In genomic region chr18:79940814-79941472, GRCh38 we compare ENCODE assay signal across 1 cellular context.
TF ChIP-seq lines count a peak whose summit lies in the region.

No MANE protein-coding gene starts in this region.

TF ChIP-seq in WTC11, 78 proteins besides CTCF, POLR2A, EP300 and RAD21 (continued from another document):
- TF ChIP-seq, protein P1, sequence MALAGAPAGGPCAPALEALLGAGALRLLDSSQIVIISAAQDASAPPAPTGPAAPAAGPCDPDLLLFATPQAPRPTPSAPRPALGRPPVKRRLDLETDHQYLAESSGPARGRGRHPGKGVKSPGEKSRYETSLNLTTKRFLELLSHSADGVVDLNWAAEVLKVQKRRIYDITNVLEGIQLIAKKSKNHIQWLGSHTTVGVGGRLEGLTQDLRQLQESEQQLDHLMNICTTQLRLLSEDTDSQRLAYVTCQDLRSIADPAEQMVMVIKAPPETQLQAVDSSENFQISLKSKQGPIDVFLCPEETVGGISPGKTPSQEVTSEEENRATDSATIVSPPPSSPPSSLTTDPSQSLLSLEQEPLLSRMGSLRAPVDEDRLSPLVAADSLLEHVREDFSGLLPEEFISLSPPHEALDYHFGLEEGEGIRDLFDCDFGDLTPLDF (CRISPR knock-in tag; IDR thresholded peaks at IDR 0.05) = no peak
- TF ChIP-seq SMAD3 (CRISPR knock-in tag; IDR thresholded peaks at IDR 0.05; ENCODE audit: borderline replicate concordance) (no peak), MAX (CRISPR knock-in tag; IDR thresholded peaks at IDR 0.05) (no peak), JAZF1 (CRISPR knock-in tag; IDR thresholded peaks at IDR 0.05) (no peak), SOX15 (CRISPR knock-in tag; IDR thresholded peaks at IDR 0.05) (no peak), ZNF416 (CRISPR knock-in tag; IDR thresholded peaks at IDR 0.05) (no peak), ATF2 (CRISPR knock-in tag; IDR thresholded peaks at IDR 0.05; ENCODE audit: borderline replicate concordance, low read depth) (no peak)
- TF ChIP-seq, protein P2, sequence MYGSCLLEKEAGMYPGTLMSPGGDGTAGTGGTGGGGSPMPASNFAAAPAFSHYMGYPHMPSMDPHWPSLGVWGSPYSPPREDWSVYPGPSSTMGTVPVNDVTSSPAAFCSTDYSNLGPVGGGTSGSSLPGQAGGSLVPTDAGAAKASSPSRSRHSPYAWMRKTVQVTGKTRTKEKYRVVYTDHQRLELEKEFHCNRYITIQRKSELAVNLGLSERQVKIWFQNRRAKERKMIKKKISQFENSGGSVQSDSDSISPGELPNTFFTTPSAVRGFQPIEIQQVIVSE (CRISPR knock-in tag; IDR thresholded peaks at IDR 0.05; ENCODE audit: borderline replicate concordance) = no peak
